Comparison of ENCODE assay signal across 1 cellular context in the genomic region with DNA sequence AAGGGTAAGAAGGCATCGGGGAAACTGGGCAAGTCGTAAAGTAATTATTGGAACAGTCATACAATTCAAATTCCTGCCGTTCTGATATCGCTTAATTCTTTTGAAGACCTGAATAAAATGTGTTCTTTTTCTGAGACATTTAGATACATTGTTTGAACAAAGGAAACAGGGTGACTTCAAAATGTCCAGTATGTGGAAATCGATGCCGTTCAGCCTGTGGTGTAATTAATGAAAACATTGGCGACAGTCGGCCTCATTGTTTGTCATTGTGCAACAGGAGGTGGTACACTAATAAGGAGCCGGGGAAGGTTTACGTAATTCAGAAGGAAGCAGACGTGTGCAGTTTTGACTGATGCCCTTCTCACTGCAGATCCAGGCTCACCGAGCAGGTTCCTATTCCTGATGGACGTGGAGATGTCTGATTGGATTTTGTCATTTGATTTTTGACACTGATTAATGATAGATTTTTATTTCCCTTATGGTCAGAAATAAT.
TF ChIP-seq lines count a peak whose summit lies in the region.

No MANE protein-coding gene starts in this region.

TF ChIP-seq in HepG2, 621 proteins besides CTCF, POLR2A, EP300 and RAD21 (continued from another document and continues in another):
- TF ChIP-seq, protein P1, sequence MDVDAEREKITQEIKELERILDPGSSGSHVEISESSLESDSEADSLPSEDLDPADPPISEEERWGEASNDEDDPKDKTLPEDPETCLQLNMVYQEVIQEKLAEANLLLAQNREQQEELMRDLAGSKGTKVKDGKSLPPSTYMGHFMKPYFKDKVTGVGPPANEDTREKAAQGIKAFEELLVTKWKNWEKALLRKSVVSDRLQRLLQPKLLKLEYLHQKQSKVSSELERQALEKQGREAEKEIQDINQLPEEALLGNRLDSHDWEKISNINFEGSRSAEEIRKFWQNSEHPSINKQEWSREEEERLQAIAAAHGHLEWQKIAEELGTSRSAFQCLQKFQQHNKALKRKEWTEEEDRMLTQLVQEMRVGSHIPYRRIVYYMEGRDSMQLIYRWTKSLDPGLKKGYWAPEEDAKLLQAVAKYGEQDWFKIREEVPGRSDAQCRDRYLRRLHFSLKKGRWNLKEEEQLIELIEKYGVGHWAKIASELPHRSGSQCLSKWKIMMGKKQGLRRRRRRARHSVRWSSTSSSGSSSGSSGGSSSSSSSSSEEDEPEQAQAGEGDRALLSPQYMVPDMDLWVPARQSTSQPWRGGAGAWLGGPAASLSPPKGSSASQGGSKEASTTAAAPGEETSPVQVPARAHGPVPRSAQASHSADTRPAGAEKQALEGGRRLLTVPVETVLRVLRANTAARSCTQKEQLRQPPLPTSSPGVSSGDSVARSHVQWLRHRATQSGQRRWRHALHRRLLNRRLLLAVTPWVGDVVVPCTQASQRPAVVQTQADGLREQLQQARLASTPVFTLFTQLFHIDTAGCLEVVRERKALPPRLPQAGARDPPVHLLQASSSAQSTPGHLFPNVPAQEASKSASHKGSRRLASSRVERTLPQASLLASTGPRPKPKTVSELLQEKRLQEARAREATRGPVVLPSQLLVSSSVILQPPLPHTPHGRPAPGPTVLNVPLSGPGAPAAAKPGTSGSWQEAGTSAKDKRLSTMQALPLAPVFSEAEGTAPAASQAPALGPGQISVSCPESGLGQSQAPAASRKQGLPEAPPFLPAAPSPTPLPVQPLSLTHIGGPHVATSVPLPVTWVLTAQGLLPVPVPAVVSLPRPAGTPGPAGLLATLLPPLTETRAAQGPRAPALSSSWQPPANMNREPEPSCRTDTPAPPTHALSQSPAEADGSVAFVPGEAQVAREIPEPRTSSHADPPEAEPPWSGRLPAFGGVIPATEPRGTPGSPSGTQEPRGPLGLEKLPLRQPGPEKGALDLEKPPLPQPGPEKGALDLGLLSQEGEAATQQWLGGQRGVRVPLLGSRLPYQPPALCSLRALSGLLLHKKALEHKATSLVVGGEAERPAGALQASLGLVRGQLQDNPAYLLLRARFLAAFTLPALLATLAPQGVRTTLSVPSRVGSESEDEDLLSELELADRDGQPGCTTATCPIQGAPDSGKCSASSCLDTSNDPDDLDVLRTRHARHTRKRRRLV (CRISPR knock-in tag; IDR thresholded peaks at IDR 0.05) = peak; percentile 34; the same call in 1 of the 2 replicates
- TF ChIP-seq ATF1 (CRISPR knock-in tag; IDR thresholded peaks at IDR 0.05) = peak; percentile 69; the same call in 1 of the 2 replicates
- peak; percentile 92 for TF ChIP-seq HOXA3 (CRISPR knock-in tag; IDR thresholded peaks at IDR 0.05)
- TF ChIP-seq RARA (CRISPR knock-in tag; IDR thresholded peaks at IDR 0.05) = peak; percentile 88
- peak; percentile 84 for TF ChIP-seq ZBTB21 (CRISPR knock-in tag; IDR thresholded peaks at IDR 0.05)
- TF ChIP-seq ZNF670 (CRISPR knock-in tag; IDR thresholded peaks at IDR 0.05; ENCODE audit: borderline replicate concordance) = 0 out of 2 replicates have a peak, but pooled peaks have one; percentile 59
- no peak for TF ChIP-seq SNAPC2 (CRISPR knock-in tag; IDR thresholded peaks at IDR 0.05)
- 0 out of 2 replicates have a peak, but pooled peaks have one; percentile 39 for TF ChIP-seq ARNT2 (CRISPR knock-in tag; IDR thresholded peaks at IDR 0.05; ENCODE audit: low read depth)
- TF ChIP-seq, protein P2, sequence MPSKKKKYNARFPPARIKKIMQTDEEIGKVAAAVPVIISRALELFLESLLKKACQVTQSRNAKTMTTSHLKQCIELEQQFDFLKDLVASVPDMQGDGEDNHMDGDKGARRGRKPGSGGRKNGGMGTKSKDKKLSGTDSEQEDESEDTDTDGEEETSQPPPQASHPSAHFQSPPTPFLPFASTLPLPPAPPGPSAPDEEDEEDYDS (CRISPR knock-in tag; IDR thresholded peaks at IDR 0.05) = no peak
- TF ChIP-seq ZSCAN31 (CRISPR knock-in tag; IDR thresholded peaks at IDR 0.05; ENCODE audit: low read depth) = peak; percentile 29; the same call in 1 of the 2 replicates
- TF ChIP-seq ZNF619 (CRISPR knock-in tag; IDR thresholded peaks at IDR 0.05) = no peak
- 0 out of 2 replicates have a peak, but pooled peaks have one; percentile 36 for TF ChIP-seq KDM2A (CRISPR knock-in tag; IDR thresholded peaks at IDR 0.05; ENCODE audit: borderline replicate concordance, low read depth)
- TF ChIP-seq FOXO1 (CRISPR knock-in tag; IDR thresholded peaks at IDR 0.05) = peak; percentile 94
- no peak for TF ChIP-seq GTF3A (CRISPR knock-in tag; conservative IDR thresholded peaks at IDR 0.05)
- TF ChIP-seq ZKSCAN8 (CRISPR knock-in tag; IDR thresholded peaks at IDR 0.05; ENCODE audit: borderline replicate concordance) = peak; percentile 85; the same call in 1 of the 2 replicates
- TF ChIP-seq, protein P3, sequence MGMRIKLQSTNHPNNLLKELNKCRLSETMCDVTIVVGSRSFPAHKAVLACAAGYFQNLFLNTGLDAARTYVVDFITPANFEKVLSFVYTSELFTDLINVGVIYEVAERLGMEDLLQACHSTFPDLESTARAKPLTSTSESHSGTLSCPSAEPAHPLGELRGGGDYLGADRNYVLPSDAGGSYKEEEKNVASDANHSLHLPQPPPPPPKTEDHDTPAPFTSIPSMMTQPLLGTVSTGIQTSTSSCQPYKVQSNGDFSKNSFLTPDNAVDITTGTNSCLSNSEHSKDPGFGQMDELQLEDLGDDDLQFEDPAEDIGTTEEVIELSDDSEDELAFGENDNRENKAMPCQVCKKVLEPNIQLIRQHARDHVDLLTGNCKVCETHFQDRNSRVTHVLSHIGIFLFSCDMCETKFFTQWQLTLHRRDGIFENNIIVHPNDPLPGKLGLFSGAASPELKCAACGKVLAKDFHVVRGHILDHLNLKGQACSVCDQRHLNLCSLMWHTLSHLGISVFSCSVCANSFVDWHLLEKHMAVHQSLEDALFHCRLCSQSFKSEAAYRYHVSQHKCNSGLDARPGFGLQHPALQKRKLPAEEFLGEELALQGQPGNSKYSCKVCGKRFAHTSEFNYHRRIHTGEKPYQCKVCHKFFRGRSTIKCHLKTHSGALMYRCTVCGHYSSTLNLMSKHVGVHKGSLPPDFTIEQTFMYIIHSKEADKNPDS (CRISPR knock-in tag; IDR thresholded peaks at IDR 0.05) = no peak
- TF ChIP-seq ZNF343 (CRISPR knock-in tag; IDR thresholded peaks at IDR 0.05) = peak; percentile 16; the same call in 1 of the 2 replicates
- TF ChIP-seq FOXP1 (IDR thresholded peaks at IDR 0.05) = peak; percentile 66
- TF ChIP-seq FOXP1 (CRISPR knock-in tag; IDR thresholded peaks at IDR 0.05) = peak; percentile 96
- no peak for TF ChIP-seq SOX6 (IDR thresholded peaks at IDR 0.05)
- peak; percentile 99 for TF ChIP-seq SOX6 (CRISPR knock-in tag; IDR thresholded peaks at IDR 0.05)
- TF ChIP-seq NFIC (IDR thresholded peaks at IDR 0.05; ENCODE audit: low read length) = peak; percentile 89
- TF ChIP-seq, protein P4, sequence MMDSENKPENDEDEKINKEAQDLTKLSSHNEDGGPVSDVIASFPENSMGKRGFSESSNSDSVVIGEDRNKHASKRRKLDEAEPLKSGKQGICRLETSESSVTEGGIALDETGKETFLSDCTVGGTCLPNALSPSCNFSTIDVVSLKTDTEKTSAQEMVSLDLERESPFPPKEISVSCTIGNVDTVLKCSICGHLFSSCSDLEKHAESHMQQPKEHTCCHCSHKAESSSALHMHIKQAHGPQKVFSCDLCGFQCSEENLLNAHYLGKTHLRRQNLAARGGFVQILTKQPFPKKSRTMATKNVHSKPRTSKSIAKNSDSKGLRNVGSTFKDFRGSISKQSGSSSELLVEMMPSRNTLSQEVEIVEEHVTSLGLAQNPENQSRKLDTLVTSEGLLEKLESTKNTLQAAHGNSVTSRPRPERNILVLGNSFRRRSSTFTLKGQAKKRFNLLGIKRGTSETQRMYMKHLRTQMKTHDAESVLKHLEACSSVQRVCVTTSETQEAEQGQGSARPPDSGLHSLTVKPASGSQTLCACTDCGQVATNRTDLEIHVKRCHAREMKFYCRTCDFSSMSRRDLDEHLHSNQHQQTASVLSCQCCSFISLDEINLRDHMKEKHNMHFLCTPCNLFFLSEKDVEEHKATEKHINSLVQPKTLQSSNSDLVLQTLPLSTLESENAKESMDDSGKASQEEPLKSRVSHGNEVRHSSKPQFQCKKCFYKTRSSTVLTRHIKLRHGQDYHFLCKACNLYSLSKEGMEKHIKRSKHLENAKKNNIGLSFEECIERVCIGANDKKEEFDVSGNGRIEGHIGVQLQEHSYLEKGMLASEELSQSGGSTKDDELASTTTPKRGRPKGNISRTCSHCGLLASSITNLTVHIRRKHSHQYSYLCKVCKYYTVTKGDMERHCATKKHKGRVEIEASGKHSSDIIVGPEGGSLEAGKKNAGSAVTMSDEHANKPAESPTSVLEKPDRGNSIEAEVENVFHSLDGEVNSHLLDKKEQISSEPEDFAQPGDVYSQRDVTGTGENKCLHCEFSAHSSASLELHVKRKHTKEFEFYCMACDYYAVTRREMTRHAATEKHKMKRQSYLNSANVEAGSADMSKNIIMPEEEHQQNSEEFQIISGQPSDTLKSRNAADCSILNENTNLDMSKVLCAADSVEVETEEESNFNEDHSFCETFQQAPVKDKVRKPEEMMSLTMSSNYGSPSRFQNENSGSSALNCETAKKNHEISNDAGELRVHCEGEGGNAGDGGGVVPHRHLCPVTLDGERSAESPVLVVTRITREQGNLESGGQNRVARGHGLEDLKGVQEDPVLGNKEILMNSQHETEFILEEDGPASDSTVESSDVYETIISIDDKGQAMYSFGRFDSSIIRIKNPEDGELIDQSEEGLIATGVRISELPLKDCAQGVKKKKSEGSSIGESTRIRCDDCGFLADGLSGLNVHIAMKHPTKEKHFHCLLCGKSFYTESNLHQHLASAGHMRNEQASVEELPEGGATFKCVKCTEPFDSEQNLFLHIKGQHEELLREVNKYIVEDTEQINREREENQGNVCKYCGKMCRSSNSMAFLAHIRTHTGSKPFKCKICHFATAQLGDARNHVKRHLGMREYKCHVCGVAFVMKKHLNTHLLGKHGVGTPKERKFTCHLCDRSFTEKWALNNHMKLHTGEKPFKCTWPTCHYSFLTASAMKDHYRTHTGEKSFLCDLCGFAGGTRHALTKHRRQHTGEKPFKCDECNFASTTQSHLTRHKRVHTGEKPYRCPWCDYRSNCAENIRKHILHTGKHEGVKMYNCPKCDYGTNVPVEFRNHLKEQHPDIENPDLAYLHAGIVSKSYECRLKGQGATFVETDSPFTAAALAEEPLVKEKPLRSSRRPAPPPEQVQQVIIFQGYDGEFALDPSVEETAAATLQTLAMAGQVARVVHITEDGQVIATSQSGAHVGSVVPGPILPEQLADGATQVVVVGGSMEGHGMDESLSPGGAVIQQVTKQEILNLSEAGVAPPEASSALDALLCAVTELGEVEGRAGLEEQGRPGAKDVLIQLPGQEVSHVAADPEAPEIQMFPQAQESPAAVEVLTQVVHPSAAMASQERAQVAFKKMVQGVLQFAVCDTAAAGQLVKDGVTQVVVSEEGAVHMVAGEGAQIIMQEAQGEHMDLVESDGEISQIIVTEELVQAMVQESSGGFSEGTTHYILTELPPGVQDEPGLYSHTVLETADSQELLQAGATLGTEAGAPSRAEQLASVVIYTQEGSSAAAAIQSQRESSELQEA (CRISPR knock-in tag; IDR thresholded peaks at IDR 0.05; ENCODE audit: not compliant biosample characterization) = no peak
- TF ChIP-seq ZZZ3 (CRISPR knock-in tag; IDR thresholded peaks at IDR 0.05; ENCODE audit: borderline replicate concordance) = no peak
- peak; percentile 99 for TF ChIP-seq CEBPG (CRISPR knock-in tag; IDR thresholded peaks at IDR 0.05)
- TF ChIP-seq, protein P5, sequence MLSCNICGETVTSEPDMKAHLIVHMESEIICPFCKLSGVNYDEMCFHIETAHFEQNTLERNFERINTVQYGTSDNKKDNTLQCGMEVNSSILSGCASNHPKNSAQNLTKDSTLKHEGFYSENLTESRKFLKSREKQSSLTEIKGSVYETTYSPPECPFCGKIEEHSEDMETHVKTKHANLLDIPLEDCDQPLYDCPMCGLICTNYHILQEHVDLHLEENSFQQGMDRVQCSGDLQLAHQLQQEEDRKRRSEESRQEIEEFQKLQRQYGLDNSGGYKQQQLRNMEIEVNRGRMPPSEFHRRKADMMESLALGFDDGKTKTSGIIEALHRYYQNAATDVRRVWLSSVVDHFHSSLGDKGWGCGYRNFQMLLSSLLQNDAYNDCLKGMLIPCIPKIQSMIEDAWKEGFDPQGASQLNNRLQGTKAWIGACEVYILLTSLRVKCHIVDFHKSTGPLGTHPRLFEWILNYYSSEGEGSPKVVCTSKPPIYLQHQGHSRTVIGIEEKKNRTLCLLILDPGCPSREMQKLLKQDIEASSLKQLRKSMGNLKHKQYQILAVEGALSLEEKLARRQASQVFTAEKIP (CRISPR knock-in tag; IDR thresholded peaks at IDR 0.05; ENCODE audit: borderline replicate concordance) = no peak
- TF ChIP-seq SIX1 (CRISPR knock-in tag; IDR thresholded peaks at IDR 0.05; ENCODE audit: borderline replicate concordance) = peak; percentile 76; the same call in 1 of the 2 replicates
- TF ChIP-seq MIER2 (CRISPR knock-in tag; IDR thresholded peaks at IDR 0.05) = peak; percentile 79; the same call in 1 of the 2 replicates
- TF ChIP-seq ATF7 (IDR thresholded peaks at IDR 0.05) = peak; percentile 54; the same call in 1 of the 2 replicates
- peak; percentile 84; the same call in 1 of the 2 replicates for TF ChIP-seq ATF7 (CRISPR knock-in tag; IDR thresholded peaks at IDR 0.05)
- peak; percentile 84 for TF ChIP-seq TBL1XR1 (IDR thresholded peaks at IDR 0.05; ENCODE audit: borderline replicate concordance, low read length, partially characterized antibody)
- TF ChIP-seq CBX2 (IDR thresholded peaks at IDR 0.05; ENCODE audit: low read depth, low read length) = no peak
- no peak for TF ChIP-seq CBX2 (CRISPR knock-in tag; IDR thresholded peaks at IDR 0.05; ENCODE audit: low read depth)
- TF ChIP-seq, protein P6, sequence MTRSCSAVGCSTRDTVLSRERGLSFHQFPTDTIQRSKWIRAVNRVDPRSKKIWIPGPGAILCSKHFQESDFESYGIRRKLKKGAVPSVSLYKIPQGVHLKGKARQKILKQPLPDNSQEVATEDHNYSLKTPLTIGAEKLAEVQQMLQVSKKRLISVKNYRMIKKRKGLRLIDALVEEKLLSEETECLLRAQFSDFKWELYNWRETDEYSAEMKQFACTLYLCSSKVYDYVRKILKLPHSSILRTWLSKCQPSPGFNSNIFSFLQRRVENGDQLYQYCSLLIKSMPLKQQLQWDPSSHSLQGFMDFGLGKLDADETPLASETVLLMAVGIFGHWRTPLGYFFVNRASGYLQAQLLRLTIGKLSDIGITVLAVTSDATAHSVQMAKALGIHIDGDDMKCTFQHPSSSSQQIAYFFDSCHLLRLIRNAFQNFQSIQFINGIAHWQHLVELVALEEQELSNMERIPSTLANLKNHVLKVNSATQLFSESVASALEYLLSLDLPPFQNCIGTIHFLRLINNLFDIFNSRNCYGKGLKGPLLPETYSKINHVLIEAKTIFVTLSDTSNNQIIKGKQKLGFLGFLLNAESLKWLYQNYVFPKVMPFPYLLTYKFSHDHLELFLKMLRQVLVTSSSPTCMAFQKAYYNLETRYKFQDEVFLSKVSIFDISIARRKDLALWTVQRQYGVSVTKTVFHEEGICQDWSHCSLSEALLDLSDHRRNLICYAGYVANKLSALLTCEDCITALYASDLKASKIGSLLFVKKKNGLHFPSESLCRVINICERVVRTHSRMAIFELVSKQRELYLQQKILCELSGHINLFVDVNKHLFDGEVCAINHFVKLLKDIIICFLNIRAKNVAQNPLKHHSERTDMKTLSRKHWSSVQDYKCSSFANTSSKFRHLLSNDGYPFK (CRISPR knock-in tag; IDR thresholded peaks at IDR 0.05; ENCODE audit: borderline replicate concordance) = no peak
- no peak for TF ChIP-seq ZNF441 (CRISPR knock-in tag; IDR thresholded peaks at IDR 0.05; ENCODE audit: borderline replicate concordance)
- TF ChIP-seq ZNF430 (CRISPR knock-in tag; IDR thresholded peaks at IDR 0.05) = peak; percentile 63; the same call in 1 of the 2 replicates
- TF ChIP-seq, protein P7, sequence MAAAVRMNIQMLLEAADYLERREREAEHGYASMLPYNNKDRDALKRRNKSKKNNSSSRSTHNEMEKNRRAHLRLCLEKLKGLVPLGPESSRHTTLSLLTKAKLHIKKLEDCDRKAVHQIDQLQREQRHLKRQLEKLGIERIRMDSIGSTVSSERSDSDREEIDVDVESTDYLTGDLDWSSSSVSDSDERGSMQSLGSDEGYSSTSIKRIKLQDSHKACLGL (CRISPR knock-in tag; IDR thresholded peaks at IDR 0.05) = no peak
